In the genomic region with DNA sequence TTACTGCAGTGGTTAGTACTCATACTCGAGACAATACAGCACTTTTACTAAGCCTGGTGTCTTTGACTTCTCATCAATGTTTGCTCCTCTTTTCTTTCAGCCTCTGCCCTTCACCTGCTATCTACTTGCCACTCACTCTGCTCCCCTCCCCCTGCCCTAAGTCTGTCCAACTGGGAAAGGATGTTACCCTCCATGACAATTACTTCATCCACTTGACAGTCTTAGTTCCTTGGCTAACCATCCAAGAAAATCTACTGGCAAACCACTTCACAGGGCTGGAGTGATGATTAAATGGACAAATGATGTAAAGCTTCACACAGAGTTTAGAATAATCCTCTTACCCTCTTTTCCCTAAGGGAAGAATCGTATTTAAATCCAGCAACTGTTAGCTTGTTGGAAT, we compare ENCODE assay signal across 25 cellular contexts.
"Had no signal": no experiment of that assay in that cellular context is flagged by ENCODE, and none has a peak within 500 bp of the region (broad histone marks: within the 10 kb centered on the region; RNA-seq: fewer than 3 reads in every experiment).

No MANE protein-coding gene starts in this region.

- H3K27me3 ChIP-seq: adrenal gland had no signal

- DNase-seq: activated CD4-positive, alpha-beta T cell treated with anti-CD3 and anti-CD28 coated beads for 4 hours; activated CD4-positive, alpha-beta T cell treated with anti-CD3 and anti-CD28 coated beads, Interleukin-2, amount 50 U/mL, for 4 hours; activated CD8-positive, alpha-beta memory T cell treated with anti-CD3 and anti-CD28 coated beads, Interleukin-2, amount 50 U/mL, for 48 hours; activated CD8-positive, alpha-beta T cell treated with anti-CD3 and anti-CD28 coated beads, Interleukin-2, amount 10 ng/mL, durations not matched to agents 7 days and 5 days; activated naive CD4-positive, alpha-beta T cell treated with anti-CD3 and anti-CD28 coated beads, Interleukin-2, amount 50 U/mL, for 16 hours; activated naive CD8-positive, alpha-beta T cell treated with anti-CD3 and anti-CD28 coated beads, Interleukin-2, amount 10 ng/mL, durations not matched to agents 7 days and 5 days; activated T-cell treated with anti-CD3 and anti-CD28 coated beads, Interleukin-2, amount 50 U/mL, for 1 hour; adrenal gland; anterior cingulate cortex; cerebellar nuclear complex; KG1; MV-4-11; NCI-H1105; NCI-H1436; NCI-H1694 treated with DMSO at 0.1 percent for 48 hours; NCI-H2029 treated with DMSO at 0.1 percent for 48 hours; NCI-H2171; NCI-H345; NCI-H510A; SIG-M5; T-cell; T-helper 2 cell had no signal

- H3K36me3 ChIP-seq: adrenal gland had no signal

- ATAC-seq: activated CD4-positive, CD25-positive, alpha-beta regulatory T cell treated with anti-CD3 and anti-CD28 coated beads, Interleukin-2, amount 50 U/mL, for 24 hours; activated CD8-positive, alpha-beta T cell treated with anti-CD3 and anti-CD28 coated beads, Interleukin-2, amount 10 ng/mL, durations not matched to agents 7 days and 5 days; T-cell had no signal

- H3K4me1 ChIP-seq: adrenal gland had no signal

- H3K4me3 ChIP-seq: adrenal gland, SK-N-MC had no signal

- H3K9me3 ChIP-seq: adrenal gland had no signal

- H3K27ac ChIP-seq: adrenal gland, SK-N-MC had no signal

- FAIRE-seq: colon had no signal
